ENCODE assay signal across 11 cellular contexts in the genomic region with DNA sequence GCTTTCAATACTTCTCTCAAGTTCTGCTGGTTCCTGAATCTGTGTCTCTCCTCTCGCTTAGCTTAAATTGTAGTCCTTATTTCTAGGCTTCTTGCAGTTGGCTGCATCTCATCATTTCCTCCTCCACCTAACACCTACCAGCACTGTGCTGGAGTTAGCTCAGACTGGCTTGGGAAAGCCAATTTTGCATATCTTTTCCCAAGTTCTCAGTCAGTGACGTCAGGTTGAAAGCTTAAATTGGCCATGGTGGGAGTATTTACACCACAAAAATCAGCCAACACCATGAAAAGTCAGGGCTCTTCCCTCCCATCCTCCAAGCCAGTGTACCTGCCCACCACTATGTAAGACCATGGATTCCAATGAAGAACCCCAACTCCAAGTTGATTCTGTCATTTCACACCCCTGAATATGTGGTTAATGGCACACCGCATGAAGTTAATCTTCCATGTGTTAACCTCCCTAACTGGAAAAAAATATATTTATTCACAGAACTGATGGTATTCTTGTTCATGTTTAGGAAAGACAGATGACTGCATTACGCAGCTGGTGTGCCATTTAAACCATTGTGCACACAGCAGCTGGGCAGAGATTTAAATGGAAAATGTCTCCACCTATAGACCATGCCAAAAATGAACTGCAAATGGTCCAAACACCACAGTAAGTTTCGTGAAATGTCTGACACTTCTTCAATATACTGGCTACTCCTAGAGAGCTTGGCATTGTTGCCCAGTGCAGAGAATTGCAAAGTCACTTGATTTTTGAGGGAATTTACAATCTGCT.
A peak's percentile ranks its signal among the peaks of the same experiment; 100 is the strongest.
DNase-seq lines count a peak whose midpoint lies in the region; ATAC-seq and TF ChIP-seq lines count a peak whose summit lies in the region.
"Had no signal": no experiment of that assay in that cellular context is flagged by ENCODE, and none has a peak within 500 bp of the region (broad histone marks: within the 10 kb centered on the region; RNA-seq: fewer than 3 reads in every experiment).

No MANE protein-coding gene starts in this region.

- no peaks in the 10 kb centered on the region for H3K27me3 ChIP-seq in colonic mucosa
- H3K27me3 ChIP-seq: upper lobe of left lung had no signal

- TF ChIP-seq CTCF in GM20000 (IDR thresholded peaks at IDR 0.05; ENCODE audit: extremely low read depth, missing control alignments) (no peak), colonic mucosa (IDR thresholded peaks at IDR 0.05) (no peak)

- TF ChIP-seq POLR2A in GM18505 (IDR thresholded peaks at IDR 0.05; ENCODE audit: borderline replicate concordance, extremely low read depth, insufficient read depth, insufficient read length): no peak

- no peak for ATAC-seq in GM18505 (IDR thresholded peaks at IDR 0.05; ENCODE audit: unreplicated experiment)

- H3K9me3 ChIP-seq in colonic mucosa: no peaks in the 10 kb centered on the region
- H3K9me3 ChIP-seq: A549, upper lobe of left lung had no signal

- no peak overlapping the region for H3K9ac ChIP-seq in colonic mucosa (ENCODE audit: low read depth in 2 of 2, low read length in 2 of 2)

- H3K27ac ChIP-seq in colonic mucosa: no peak overlapping the region
- H3K27ac ChIP-seq: A549, upper lobe of left lung had no signal

- no peaks in the 10 kb centered on the region for H3K4me1 ChIP-seq in colonic mucosa
- H3K4me1 ChIP-seq: A549, upper lobe of left lung had no signal

- DNase-seq in NCI-H1092 treated with DMSO at 0.1 percent for 48 hours (lab: John Stamatoyannopoulos, UW) (peak; percentile 7), NCI-H1092 (lab: John Stamatoyannopoulos, UW) (no peak), GM20000 (ENCODE audit: low spot score) (peak; percentile 8), RPMI8226 (peak; percentile 4), lung microvascular endothelial cell (ENCODE audit: low read depth in 2 of 2) (peak; percentile 2 to 13), kidney tubule cell (ENCODE audit: low spot score) (no peak), colonic mucosa (no peak)
- DNase-seq: cortex of kidney, upper lobe of left lung had no signal

- intact Hi-C loops in colonic mucosa (cut with DNase I): no loop called here

- no peak overlapping the region for H3K4me3 ChIP-seq in colonic mucosa
- H3K4me3 ChIP-seq: A549, upper lobe of left lung had no signal

- no peaks in the 10 kb centered on the region for H3K36me3 ChIP-seq in colonic mucosa
- H3K36me3 ChIP-seq: upper lobe of left lung had no signal

Comparison
In these comparisons a context has a peak if more than half of its experiments do, and no peak if none do; other contexts are left out.
1. DNase-seq: peak in NCI-H1092 treated with DMSO at 0.1 percent for 48 hours (single experiment), GM20000 (single experiment), RPMI8226 (single experiment) and lung microvascular endothelial cell (2 of 2); none in NCI-H1092 (single experiment), kidney tubule cell (single experiment) and colonic mucosa (single experiment).